8 cellular contexts compared by ENCODE assay signal in the genomic region with DNA sequence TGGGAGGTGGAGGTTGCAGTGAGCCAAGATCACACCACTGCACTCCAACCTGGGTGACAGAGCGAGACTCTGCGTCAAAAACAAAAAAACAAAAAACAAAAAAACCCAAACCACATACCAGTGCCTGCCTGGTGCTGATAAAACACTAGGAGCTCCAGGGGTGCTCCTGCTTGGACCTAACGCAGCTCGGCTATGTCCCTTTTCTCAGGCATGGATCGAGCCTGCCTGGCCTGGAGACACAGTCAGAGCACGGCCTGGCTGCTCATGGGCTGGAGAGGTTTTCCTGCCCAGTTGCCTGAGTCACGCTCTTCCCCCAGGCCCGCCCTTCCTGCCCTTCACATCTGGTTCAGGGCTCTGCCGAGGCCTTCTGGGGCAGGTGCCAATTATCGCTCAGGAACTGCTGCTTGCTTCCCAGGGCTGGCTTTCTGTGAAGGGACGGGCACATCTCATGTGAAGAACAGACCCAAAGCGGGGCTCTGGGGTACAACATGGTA. TPM values are rescaled to one million over a fixed set of nuclear protein-coding genes. Genes with fewer than 3 reads are reported as not detected.
DNase-seq lines count a peak whose midpoint lies in the region; TF ChIP-seq lines count a peak whose summit lies in the region.

No MANE protein-coding gene starts in this region.

- CTCF ChIA-PET in HEK293T (lab: Yijun Ruan, JAX) = interaction anchor here (0.6 kb wide), 1 partner anchor 68 kb away, joined by 3 read pairs; no protein-coding TSS in a partner anchor

- H3K36me3 ChIP-seq in esophagus squamous epithelium (no peaks in the 10 kb centered on the region), osteoblast (ENCODE audit: insufficient read depth, low read length) (no peaks in the 10 kb centered on the region)

- peaks cover 4 to 18% (median 11%) of the 10 kb centered on the region in 3 donors for H3K4me1 ChIP-seq in esophagus squamous epithelium
- H3K4me1 ChIP-seq in osteoblast (ENCODE audit: insufficient read depth, low read length) = peaks cover 10% of the 10 kb centered on the region

- no peaks in the 10 kb centered on the region for H4K20me1 ChIP-seq in osteoblast (ENCODE audit: insufficient read depth, low read length)

- no peak overlapping the region for H3K4me2 ChIP-seq in osteoblast (ENCODE audit: insufficient read depth, low read length)

- H3K27ac ChIP-seq in esophagus squamous epithelium = peak overlapping the region; percentile 52 to 75 (median 62)
- H3K27ac ChIP-seq in osteoblast (ENCODE audit: low read depth, low read length) = no peak overlapping the region

- POLR2A ChIA-PET in HEK293T (lab: Yijun Ruan, JAX) = no interaction called here

- no peaks in the 10 kb centered on the region for H3K9me3 ChIP-seq in esophagus squamous epithelium
- H3K9me3 ChIP-seq in osteoblast (ENCODE audit: low read depth, low read length) = no peaks in the 10 kb centered on the region

- DNase-seq in DMS 273 (lab: John Stamatoyannopoulos, UW; ENCODE audit: unreplicated experiment) = peak; percentile 87
- peak; percentile 70 for DNase-seq in OCI-M1 (lab: John Stamatoyannopoulos, UW)
- no peak for DNase-seq in esophagus squamous epithelium (lab: John Stamatoyannopoulos, UW)
- peak; percentile 95 for DNase-seq in osteoblast (ENCODE audit: insufficient read length, low spot score, missing footprints)
- DNase-seq in pons (ENCODE audit: low spot score) = no peak
- DNase-seq in germinal center (ENCODE audit: low spot score) = no peak
- no peak for DNase-seq in NCI-H2107 treated with DMSO at 0.1 percent for 48 hours (lab: John Stamatoyannopoulos, UW; ENCODE audit: unreplicated experiment)
- no peak for DNase-seq in HEK293T (ENCODE audit: extremely low spot score)

- no peak overlapping the region for H2AFZ ChIP-seq in osteoblast (ENCODE audit: low read length)

- intact Hi-C loops in esophagus squamous epithelium (cut with DNase I) = no loop called here

- WGBS in esophagus squamous epithelium, 2 donors = 30 to 58% methylated on average over 6 of the region's 12 CpGs

- H3K27me3 ChIP-seq in esophagus squamous epithelium (peaks cover 0 to 8% (median 0%) of the 10 kb centered on the region in 4 donors), osteoblast (ENCODE audit: insufficient read depth, low read length) (no peaks in the 10 kb centered on the region)

- H3K79me2 ChIP-seq in osteoblast (ENCODE audit: insufficient read depth, low read length) = no peaks in the 10 kb centered on the region

- TF ChIP-seq POLR2A in esophagus squamous epithelium (IDR thresholded peaks at IDR 0.05) = no peak

- TF ChIP-seq CTCF in esophagus squamous epithelium (IDR thresholded peaks at IDR 0.05) (no peak), osteoblast (IDR thresholded peaks at IDR 0.05; ENCODE audit: extremely low read depth, low read depth, low read length) (no peak)

- no peak overlapping the region for H3K4me3 ChIP-seq in esophagus squamous epithelium
- no peak overlapping the region for H3K4me3 ChIP-seq in osteoblast (ENCODE audit: insufficient read depth, low read length)

TF ChIP-seq in HEK293T, 16 proteins besides CTCF, POLR2A, EP300 and RAD21:
- TF ChIP-seq NFRKB (IDR thresholded peaks at IDR 0.05) (no peak), TARDBP (IDR thresholded peaks at IDR 0.05) (no peak), FOXM1 (IDR thresholded peaks at IDR 0.05; ENCODE audit: borderline replicate concordance) (no peak), L3MBTL2 (conservative IDR thresholded peaks at IDR 0.05) (no peak), FOXA1 (IDR thresholded peaks at IDR 0.05) (no peak)

RNA-seq across cellular contexts. Expression of a gene that starts 12.6 kb away (rescaled TPM):
- total RNA-seq in esophagus squamous epithelium = under 1 TPM in 2 of 4 donors, not detected in 2; 0.19 to 0.32 TPM
- total RNA-seq in osteoblast = not detected in 2 replicates

Comparison
In these comparisons a context has a peak if more than half of its experiments do, and no peak if none do; other contexts are left out.
1. DNase-seq: peak in DMS 273 (single experiment), OCI-M1 (single experiment) and osteoblast (single experiment); none in esophagus squamous epithelium (single experiment), pons (single experiment), germinal center (single experiment), NCI-H2107 treated with DMSO at 0.1 percent for 48 hours (single experiment) and HEK293T (single experiment).